Comparison of ENCODE assay signal across 14 cellular contexts in genomic region chr16:79211581-79211980, GRCh38.
DNase-seq lines count a peak whose midpoint lies in the region; TF ChIP-seq lines count a peak whose summit lies in the region.
"Had no signal": no experiment of that assay in that cellular context is flagged by ENCODE, and none has a peak within 500 bp of the region (broad histone marks: within the 10 kb centered on the region; RNA-seq: fewer than 3 reads in every experiment).

No MANE protein-coding gene starts in this region.

- H3K4me3 ChIP-seq in dorsolateral prefrontal cortex (peak overlapping the region in 24 of 59 donors; percentile 0 to 44 (median 16)), neural progenitor cell (no peak overlapping the region)
- H3K4me3 ChIP-seq: BLaER1, MG63 had no signal

- H3K4me1 Mint-ChIP-seq in neural progenitor cell = peaks cover 24% of the 10 kb centered on the region

- no peaks in the 10 kb centered on the region for H3K9me3 ChIP-seq in neural progenitor cell (ENCODE audit: low read depth)
- H3K9me3 ChIP-seq: BLaER1, MG63 had no signal

- no peak overlapping the region for H3K27ac Mint-ChIP-seq in neural progenitor cell

- DNase-seq in amygdala (lab: John Stamatoyannopoulos, UW) (peak in 43 of 56 donors; percentile 3 to 69 (median 30)), dorsolateral prefrontal cortex (peak in 6 of 10 donors; percentile 27 to 85 (median 50)), neural progenitor cell (ENCODE audit: low spot score) (no peak), substantia nigra (lab: John Stamatoyannopoulos, UW) (peak in 37 of 49 donors; percentile 6 to 76 (median 33)), cortex of kidney (lab: John Stamatoyannopoulos, UW) (no peak), NCI-H1092 treated with DMSO at 0.1 percent for 48 hours (lab: John Stamatoyannopoulos, UW) (no peak)
- no peak for DNase-seq in stimulated activated CD4-positive, alpha-beta T cell treated with anti-CD3 and anti-CD28 coated beads, Interleukin-2, amount 100 ng/mL, for 48 hours
- DNase-seq: DMS 273 treated with DMSO at 0.1 percent for 48 hours, MG63, NCI-H1105 treated with DMSO at 0.1 percent for 48 hours, NCI-H187, NCI-H446, NCI-H748 treated with DMSO at 0.1 percent for 48 hours had no signal

- TF ChIP-seq CTCF in dorsolateral prefrontal cortex (IDR thresholded peaks at IDR 0.05 in 54 of 56, conservative IDR thresholded peaks at IDR 0.05 in 2 of 56; ENCODE audit: low read depth in 1 of 56, partially characterized antibody in 56 of 56) = no peak
- no peak for TF ChIP-seq CTCF in neural progenitor cell (IDR thresholded peaks at IDR 0.05)

- H3K27ac ChIP-seq in dorsolateral prefrontal cortex (peak overlapping the region in 2 of 59 donors; percentile 47 to 55), neural progenitor cell (no peak overlapping the region), substantia nigra (ENCODE audit: low read depth, low read length, poor library complexity, severe bottlenecking) (no peak overlapping the region)
- H3K27ac ChIP-seq: BLaER1 had no signal

- intact Hi-C loops in dorsolateral prefrontal cortex (cut with DNase I) = loop anchor here in 1 of 2 donors (5.0 kb wide), 1 partner anchor 284 kb away; no protein-coding TSS in a partner anchor

- no peak overlapping the region for H2AFZ ChIP-seq in neural progenitor cell (replicated peaks)

- H3K9me3 Mint-ChIP-seq in neural progenitor cell = peaks cover 4% of the 10 kb centered on the region

- H3K36me3 Mint-ChIP-seq in neural progenitor cell = no peaks in the 10 kb centered on the region

- no peaks in the 10 kb centered on the region for H3K79me2 ChIP-seq in neural progenitor cell (ENCODE audit: low read depth)

- peak overlapping the region; percentile 54 for H3K4me2 ChIP-seq in neural progenitor cell
- H3K4me2 ChIP-seq: BLaER1 had no signal

- H3K27me3 Mint-ChIP-seq in neural progenitor cell (ENCODE audit: insufficient read depth, low read depth) = peaks cover 4% of the 10 kb centered on the region

- no peak overlapping the region for H3K9ac ChIP-seq in neural progenitor cell
- H3K9ac ChIP-seq: BLaER1 had no signal

- peaks cover 15% of the 10 kb centered on the region for H3F3A ChIP-seq in neural progenitor cell (ENCODE audit: low read depth)

- no peaks in the 10 kb centered on the region for H4K20me1 ChIP-seq in neural progenitor cell (ENCODE audit: low read depth)
- H4K20me1 ChIP-seq: BLaER1 had no signal

- peaks cover 15% of the 10 kb centered on the region for H3K4me1 ChIP-seq in neural progenitor cell
- H3K4me1 ChIP-seq: BLaER1 had no signal

- H3K27me3 ChIP-seq in dorsolateral prefrontal cortex (no peaks in the 10 kb centered on the region), neural progenitor cell (no peaks in the 10 kb centered on the region)
- H3K27me3 ChIP-seq: BLaER1, MG63 had no signal

- no peaks in the 10 kb centered on the region for H3K36me3 ChIP-seq in neural progenitor cell
- H3K36me3 ChIP-seq: BLaER1, MG63 had no signal

- H3K4me3 Mint-ChIP-seq in neural progenitor cell = no peak overlapping the region

Comparison
In these comparisons a context has a peak if more than half of its experiments do, and no peak if none do; other contexts are left out.
1. DNase-seq: peak in amygdala (43 of 56), dorsolateral prefrontal cortex (6 of 10) and substantia nigra (37 of 49); none in neural progenitor cell (single experiment), stimulated activated CD4-positive, alpha-beta T cell treated with anti-CD3 and anti-CD28 coated beads, Interleukin-2, amount 100 ng/mL, for 48 hours (0 of 2), cortex of kidney (single experiment) and NCI-H1092 treated with DMSO at 0.1 percent for 48 hours (single experiment).